Comparison of ENCODE assay signal across 9 cellular contexts in genomic region chr17:8753976-8754440, GRCh38. TPM values are rescaled to one million over a fixed set of nuclear protein-coding genes. Genes with fewer than 3 reads are reported as not detected.
DNase-seq lines count a peak whose midpoint lies in the region; ATAC-seq, FAIRE-seq and TF ChIP-seq lines count a peak whose summit lies in the region.
"Had no signal": no experiment of that assay in that cellular context is flagged by ENCODE, and none has a peak within 500 bp of the region (broad histone marks: within the 10 kb centered on the region; RNA-seq: fewer than 3 reads in every experiment).

No MANE protein-coding gene starts in this region.

- no TSS peak for BruUV-seq in K562 (replicated peaks; lab: Mats Ljungman, UMichigan)

- H3K4me2 ChIP-seq in K562 (ENCODE audit: insufficient read depth, low read length) = no peak overlapping the region

- H3K9ac ChIP-seq in K562 (ENCODE audit: insufficient read depth in 1 of 2, low read depth in 2 of 2, low read length in 2 of 2) = no peak overlapping the region

- H3K27me3 Mint-ChIP-seq in nephron progenitor cell (ENCODE audit: low read depth, poor library complexity) = peaks cover 3% of the 10 kb centered on the region

- no peak for FAIRE-seq in K562 (lab: Jason Lieb, UNC)

- no peaks in the 10 kb centered on the region for H3K9me1 ChIP-seq in K562 (ENCODE audit: control insufficient read depth, insufficient read depth, low read length)

- H3K27ac Mint-ChIP-seq in nephron progenitor cell = no peak overlapping the region

- H3K9me3 ChIP-seq in K562 (replicated peaks; ENCODE audit: control insufficient read depth, insufficient read depth, low read depth, low read length) (no peaks in the 10 kb centered on the region), left ventricle myocardium inferior (replicated peaks) (no peaks in the 10 kb centered on the region), tibial nerve (no peaks in the 10 kb centered on the region)

- peak; percentile 60 for TF ChIP-seq CTCF in GM12865 (IDR thresholded peaks at IDR 0.05; ENCODE audit: insufficient read depth, low read depth, low read length, missing control alignments)
- TF ChIP-seq CTCF in K562 (IDR thresholded peaks at IDR 0.05 in 2 of 3, conservative IDR thresholded peaks at IDR 0.05 in 1 of 3; ENCODE audit: insufficient read depth in 2 of 3, low read depth in 1 of 3, low read length in 3 of 3) = peak; percentile 15 to 39 (median 34); a peak in 4 of 6 replicates
- TF ChIP-seq CTCF in nephron progenitor cell (IDR thresholded peaks at IDR 0.05) = peak; percentile 18
- no peak for TF ChIP-seq CTCF in left ventricle myocardium inferior (IDR thresholded peaks at IDR 0.05; ENCODE audit: borderline replicate concordance)
- peak in 2 of 5 experiments; percentile 10 to 23 for TF ChIP-seq CTCF in tibial nerve (IDR thresholded peaks at IDR 0.05)

- no peak overlapping the region for H2AFZ ChIP-seq in K562 (ENCODE audit: low read depth, low read length)

- H3K27me3 ChIP-seq in K562 (ENCODE audit: control insufficient read depth in 2 of 2, insufficient read depth in 2 of 2, low read length in 2 of 2) (peaks cover 6 to 33% of the 10 kb centered on the region in 2 experiments; a peak in 3 of 5 replicates), left ventricle myocardium inferior (ENCODE audit: low read depth) (peaks cover 37% of the 10 kb centered on the region), tibial nerve (peaks cover 0 to 5% of the 10 kb centered on the region in 2 donors)

- CTCF ChIA-PET in K562 (lab: Yijun Ruan, JAX; ENCODE audit: low intra/inter-chr PET ratio) = no interaction called here

- WGBS in K562 (ENCODE audit: insufficient coverage, low coverage, missing lambda C conversion rate) = 0% methylated on average over 1 of the region's 1 CpG
- WGBS in tibial nerve, 2 donors = 35 to 44% methylated on average over 1 of the region's 1 CpG

- in situ Hi-C loops in K562 (cut with MboI) = loop anchor here (10.0 kb wide), 1 partner anchor 349 kb away; no protein-coding TSS in a partner anchor

- POLR2A ChIA-PET in K562 (lab: Yijun Ruan, JAX) = interaction anchor here (0.6 kb wide), 1 partner anchor 489 kb away, joined by 3 read pairs; no protein-coding TSS in a partner anchor

- DNase-seq in GM12865 (ENCODE audit: low read depth) = peak; percentile 50
- peak; percentile 20 for DNase-seq in LoVo (ENCODE audit: low spot score)
- DNase-seq in K562 (ENCODE audit: extremely low read depth in 1 of 4, low spot score in 3 of 4) = peak in 1 of 4 experiments; percentile 14
- no peak for DNase-seq in nephron progenitor cell
- no peak for DNase-seq in left ventricle myocardium inferior
- DNase-seq in NCI-H1048 (lab: John Stamatoyannopoulos, UW) = no peak
- no peak for DNase-seq in tibial nerve (ENCODE audit: low spot score in 2 of 2)

- no peak overlapping the region for H3K4me3 ChIP-seq in GM12865 (ENCODE audit: low read depth, low read length)
- no peak overlapping the region for H3K4me3 ChIP-seq in K562
- H3K4me3 ChIP-seq in left ventricle myocardium inferior = no peak overlapping the region
- no peak overlapping the region for H3K4me3 ChIP-seq in tibial nerve

- H4K20me1 ChIP-seq in K562 (replicated peaks; ENCODE audit: control insufficient read depth, insufficient read depth, low read length) = no peaks in the 10 kb centered on the region

- H3K36me3 ChIP-seq in K562 (ENCODE audit: control insufficient read depth, insufficient read depth, low read length) = no peaks in the 10 kb centered on the region
- no peaks in the 10 kb centered on the region for H3K36me3 ChIP-seq in left ventricle myocardium inferior
- H3K36me3 ChIP-seq in tibial nerve = no peaks in the 10 kb centered on the region

- no peak overlapping the region for H3K27ac ChIP-seq in K562 (ENCODE audit: extremely low read depth, low read depth, low read length)
- no peak overlapping the region for H3K27ac ChIP-seq in left ventricle myocardium inferior (replicated peaks)
- no peak overlapping the region for H3K27ac ChIP-seq in tibial nerve

- H3K9me3 Mint-ChIP-seq in nephron progenitor cell = peaks cover 3% of the 10 kb centered on the region

- peaks cover 19% of the 10 kb centered on the region for H3K4me1 Mint-ChIP-seq in nephron progenitor cell

- TF ChIP-seq POLR2A in K562 (conservative IDR thresholded peaks at IDR 0.05) (no peak), tibial nerve (IDR thresholded peaks at IDR 0.05) (no peak)

- no peak overlapping the region for H3K4me3 Mint-ChIP-seq in nephron progenitor cell

- intact Hi-C loops in K562 (cut with micrococcal nuclease) (no loop called here), left ventricle myocardium inferior (cut with micrococcal nuclease) (no loop called here)

- H3K79me2 ChIP-seq in K562 (ENCODE audit: control insufficient read depth, insufficient read depth, low read length) = no peaks in the 10 kb centered on the region

- TF ChIP-seq RAD21 in K562 (CRISPR knock-in tag; conservative IDR thresholded peaks at IDR 0.05 in 1 of 2, IDR thresholded peaks at IDR 0.05 in 1 of 2) = peak in 1 of 2 experiments; percentile 33; a peak in 2 of 4 replicates

- no peak for TF ChIP-seq EP300 in K562 (IDR thresholded peaks at IDR 0.05; ENCODE audit: low read length)
- TF ChIP-seq EP300 in tibial nerve (IDR thresholded peaks at IDR 0.05) = no peak

- H3K4me1 ChIP-seq in K562 (replicated peaks in 1 of 2; ENCODE audit: control insufficient read depth in 2 of 2, insufficient read depth in 2 of 2, low read length in 2 of 2) = no peaks in the 10 kb centered on the region
- H3K4me1 ChIP-seq in left ventricle myocardium inferior = peaks cover 10% of the 10 kb centered on the region
- no peaks in the 10 kb centered on the region for H3K4me1 ChIP-seq in tibial nerve

- no peak; the same call in 2 of the 3 replicates for ATAC-seq in K562
- no peak for ATAC-seq in HG03135 (IDR thresholded peaks at IDR 0.05; ENCODE audit: unreplicated experiment)

- no peaks in the 10 kb centered on the region for H3K36me3 Mint-ChIP-seq in nephron progenitor cell (ENCODE audit: low read depth)

TF ChIP-seq in K562, 482 proteins besides CTCF, POLR2A, EP300 and RAD21 (continues in another document):
- TF ChIP-seq ETV6 (IDR thresholded peaks at IDR 0.05; ENCODE audit: borderline replicate concordance in 1 of 2, low read depth in 2 of 2, low read length in 1 of 2) (no peak), ETV6 (CRISPR knock-in tag; IDR thresholded peaks at IDR 0.05; ENCODE audit: borderline replicate concordance) (no peak)

RNA-seq across cellular contexts. Expression of gene SPDYE4, which starts 4.3 kb away (rescaled TPM):
- not detected in 2 replicates for total RNA-seq in K562 (2011; cell fraction: chromatin; rRNA removed; ENCODE audit: low replicate concordance)
- not detected in 2 replicates for total RNA-seq in K562 (2011; cell fraction: nucleolus; rRNA removed)
- total RNA-seq in K562 (2011; cell fraction: nucleoplasm; rRNA removed) = not detected in 2 replicates
- total RNA-seq in K562 (2014; rRNA removed) (not detected in 2 replicates), K562 (2014; rRNA removed; fragmentation: Illumina TruSeq; extraction: Trizol) (not detected in 2 replicates), K562 (2015; rRNA removed; fragmentation: Illumina TruSeq; extraction: Trizol) (not detected in 2 replicates), K562 (2021) (not detected in 2 replicates), left ventricle myocardium inferior (not detected), tibial nerve (not detected)
- polyA plus RNA-seq in K562 (2011; rRNA removed) (not detected in 2 replicates), K562 (2014; fragmentation: Illumina TruSeq; extraction: Trizol) (not detected in 2 replicates), K562 (2014; fragmentation: Nextera tagmentation; extraction: Ambion mirVana) (not detected), K562 (2014; rRNA removed) (not detected in 2 replicates)
- not detected in 2 replicates for polyA plus RNA-seq in K562 (2011; cell fraction: cytosol; rRNA removed)
- not detected in 2 replicates for polyA plus RNA-seq in K562 (2011; cell fraction: nucleus; rRNA removed)
- polyA plus RNA-seq in K562 (2012) = not detected in 2 replicates
- polyA minus RNA-seq in K562 (2011; rRNA and poly(A)+ RNA removed) = not detected in 2 replicates
- polyA minus RNA-seq in K562 (2011; cell fraction: cytosol; rRNA and poly(A)+ RNA removed) = not detected in 2 replicates
- not detected in 2 replicates for polyA minus RNA-seq in K562 (2011; cell fraction: nucleus; rRNA and poly(A)+ RNA removed)
- total RNA-seq: mononuclear cell had no signal

RNA-seq across cellular contexts. Expression of gene CCDC42, which starts 9.4 kb away (rescaled TPM):
- not detected in 2 replicates for total RNA-seq in K562 (2011; cell fraction: chromatin; rRNA removed; ENCODE audit: low replicate concordance)
- not detected in 2 replicates for total RNA-seq in K562 (2011; cell fraction: nucleolus; rRNA removed)
- not detected in 2 replicates for total RNA-seq in K562 (2011; cell fraction: nucleoplasm; rRNA removed)
- total RNA-seq in K562 (2014; rRNA removed) = not detected in 2 replicates
- total RNA-seq in K562 (2014; rRNA removed; fragmentation: Illumina TruSeq; extraction: Trizol) = not detected in 2 replicates
- total RNA-seq in K562 (2015; rRNA removed; fragmentation: Illumina TruSeq; extraction: Trizol) = not detected in 2 replicates
- total RNA-seq in K562 (2021) = not detected in 2 replicates
- polyA plus RNA-seq in K562 (2011; rRNA removed) = not detected in 2 replicates
- 0.04 TPM in 1 of 2 replicates, not detected in the other for polyA plus RNA-seq in K562 (2011; cell fraction: cytosol; rRNA removed)
- polyA plus RNA-seq in K562 (2011; cell fraction: nucleus; rRNA removed) = not detected in 2 replicates
- polyA plus RNA-seq in K562 (2012) = not detected in 2 replicates
- polyA plus RNA-seq in K562 (2014; fragmentation: Illumina TruSeq; extraction: Trizol) = not detected in 2 replicates
- polyA plus RNA-seq in K562 (2014; fragmentation: Nextera tagmentation; extraction: Ambion mirVana) = not detected
- not detected in 2 replicates for polyA plus RNA-seq in K562 (2014; rRNA removed)
- not detected in 2 replicates for polyA minus RNA-seq in K562 (2011; rRNA and poly(A)+ RNA removed)
- not detected in 2 replicates for polyA minus RNA-seq in K562 (2011; cell fraction: cytosol; rRNA and poly(A)+ RNA removed)
- not detected in 2 replicates for polyA minus RNA-seq in K562 (2011; cell fraction: nucleus; rRNA and poly(A)+ RNA removed)
- not detected for total RNA-seq in left ventricle myocardium inferior
- not detected for total RNA-seq in tibial nerve
- total RNA-seq: mononuclear cell had no signal

RNA-seq across cellular contexts. Expression of gene MFSD6L, which starts 45.2 kb away (rescaled TPM):
- not detected in 2 replicates for total RNA-seq in K562 (2011; cell fraction: chromatin; rRNA removed; ENCODE audit: low replicate concordance)
- total RNA-seq in K562 (2011; cell fraction: nucleolus; rRNA removed) = not detected in 2 replicates
- not detected in 2 replicates for total RNA-seq in K562 (2011; cell fraction: nucleoplasm; rRNA removed)
- total RNA-seq in K562 (2014; rRNA removed) (not detected in 2 replicates), K562 (2014; rRNA removed; fragmentation: Illumina TruSeq; extraction: Trizol) (not detected in 2 replicates), K562 (2015; rRNA removed; fragmentation: Illumina TruSeq; extraction: Trizol) (not detected in 2 replicates), K562 (2021) (not detected in 2 replicates), left ventricle myocardium inferior (not detected), tibial nerve (not detected)
- polyA plus RNA-seq in K562 (2011; rRNA removed) (not detected in 2 replicates), K562 (2014; fragmentation: Illumina TruSeq; extraction: Trizol) (not detected in 2 replicates), K562 (2014; fragmentation: Nextera tagmentation; extraction: Ambion mirVana) (not detected), K562 (2014; rRNA removed) (not detected in 2 replicates)
- not detected in 2 replicates for polyA plus RNA-seq in K562 (2011; cell fraction: cytosol; rRNA removed)
- not detected in 2 replicates for polyA plus RNA-seq in K562 (2011; cell fraction: nucleus; rRNA removed)
- polyA plus RNA-seq in K562 (2012) = not detected in 2 replicates
- polyA minus RNA-seq in K562 (2011; rRNA and poly(A)+ RNA removed) = not detected in 2 replicates
- not detected in 2 replicates for polyA minus RNA-seq in K562 (2011; cell fraction: cytosol; rRNA and poly(A)+ RNA removed)
- polyA minus RNA-seq in K562 (2011; cell fraction: nucleus; rRNA and poly(A)+ RNA removed) = not detected in 2 replicates

Comparison
In these comparisons a context has a peak if more than half of its experiments do, and no peak if none do; other contexts are left out.
1. DNase-seq: peak in GM12865 (single experiment) and LoVo (single experiment); none in nephron progenitor cell (single experiment), left ventricle myocardium inferior (single experiment), NCI-H1048 (single experiment) and tibial nerve (0 of 2).